ENCODE assay signal across 9 cellular contexts in genomic region chr6:111841822-111842221, GRCh38. TPM values are rescaled to one million over a fixed set of nuclear protein-coding genes. Genes with fewer than 3 reads are reported as not detected.
DNase-seq lines count a peak whose midpoint lies in the region; ATAC-seq, FAIRE-seq and TF ChIP-seq lines count a peak whose summit lies in the region.
"Had no signal": no experiment of that assay in that cellular context is flagged by ENCODE, and none has a peak within 500 bp of the region (broad histone marks: within the 10 kb centered on the region; RNA-seq: fewer than 3 reads in every experiment).

No MANE protein-coding gene starts in this region.

- no peak for FAIRE-seq in RCC 7860 (lab: Jason Lieb, UNC)
- FAIRE-seq in D721Med (lab: Jason Lieb, UNC), result no peak

- ATAC-seq in activated CD8-positive, alpha-beta T cell treated with anti-CD3 and anti-CD28 coated beads for 36 hours, result no peak
- no peak for ATAC-seq in T-helper 17 cell
- no peak for ATAC-seq in GM18873 (IDR thresholded peaks at IDR 0.05; ENCODE audit: low FRiP score, unreplicated experiment)
- ATAC-seq: stimulated activated memory B cell treated with anti-CD40 and anti-IgM and Interleukin-4, amounts not matched to agents 10 μg/mL and 1 μg/mL and 100 μg/mL, for 72 hours had no signal

- H3K9me3 Mint-ChIP-seq in activated CD8-positive, alpha-beta T cell treated with anti-CD3 and anti-CD28 coated beads for 36 hours, result no peaks in the 10 kb centered on the region

- DNase-seq in AG08396 (ENCODE audit: low spot score) (peak; percentile 15), HS-27A (ENCODE audit: low read depth) (peak; percentile 86), iris pigment epithelial cell (ENCODE audit: low read depth) (peak; percentile 92), T-helper 17 cell (no peak), RCC 7860 (ENCODE audit: low spot score) (no peak), D721Med (ENCODE audit: insufficient read length, low spot score) (no peak)
- peak; percentile 76 for DNase-seq in activated CD8-positive, alpha-beta T cell treated with anti-CD3 and anti-CD28 coated beads for 36 hours

- peaks cover 54% of the 10 kb centered on the region for H3K36me3 Mint-ChIP-seq in activated CD8-positive, alpha-beta T cell treated with anti-CD3 and anti-CD28 coated beads for 36 hours (ENCODE audit: low read depth)
- peaks cover 6% of the 10 kb centered on the region for H3K36me3 Mint-ChIP-seq in T-helper 17 cell (ENCODE audit: low read depth)

- H3K27ac Mint-ChIP-seq in activated CD8-positive, alpha-beta T cell treated with anti-CD3 and anti-CD28 coated beads for 36 hours, result no peak overlapping the region
- no peak overlapping the region for H3K27ac Mint-ChIP-seq in T-helper 17 cell
- H3K27ac Mint-ChIP-seq: stimulated activated memory B cell treated with anti-CD40 and anti-IgM and Interleukin-4, amounts not matched to agents 10 μg/mL and 1 μg/mL and 100 μg/mL, for 72 hours had no signal

- intact Hi-C loops in activated CD8-positive, alpha-beta T cell treated with anti-CD3 and anti-CD28 coated beads for 36 hours (cut with micrococcal nuclease), result no loop called here

- no peaks in the 10 kb centered on the region for H3K27me3 Mint-ChIP-seq in activated CD8-positive, alpha-beta T cell treated with anti-CD3 and anti-CD28 coated beads for 36 hours
- no peaks in the 10 kb centered on the region for H3K27me3 Mint-ChIP-seq in T-helper 17 cell
- H3K27me3 Mint-ChIP-seq: stimulated activated memory B cell treated with anti-CD40 and anti-IgM and Interleukin-4, amounts not matched to agents 10 μg/mL and 1 μg/mL and 100 μg/mL, for 72 hours had no signal

- no peak overlapping the region for H3K4me3 Mint-ChIP-seq in activated CD8-positive, alpha-beta T cell treated with anti-CD3 and anti-CD28 coated beads for 36 hours
- no peak overlapping the region for H3K4me3 Mint-ChIP-seq in T-helper 17 cell
- H3K4me3 Mint-ChIP-seq: stimulated activated memory B cell treated with anti-CD40 and anti-IgM and Interleukin-4, amounts not matched to agents 10 μg/mL and 1 μg/mL and 100 μg/mL, for 72 hours had no signal

- no peaks in the 10 kb centered on the region for H3K9me3 ChIP-seq in T-helper 17 cell (ENCODE audit: control insufficient read depth, low read length, poor library complexity, severe bottlenecking)

- H3K4me1 Mint-ChIP-seq in activated CD8-positive, alpha-beta T cell treated with anti-CD3 and anti-CD28 coated beads for 36 hours (ENCODE audit: low read depth), result peaks cover 35% of the 10 kb centered on the region
- peaks cover 57% of the 10 kb centered on the region for H3K4me1 Mint-ChIP-seq in T-helper 17 cell

- no peak for TF ChIP-seq CTCF in activated CD8-positive, alpha-beta T cell treated with anti-CD3 and anti-CD28 coated beads for 36 hours (IDR thresholded peaks at IDR 0.05)
- no peak for TF ChIP-seq CTCF in D721Med (IDR thresholded peaks at IDR 0.05; ENCODE audit: insufficient read depth, missing control alignments)

- CTCF ChIA-PET in activated CD8-positive, alpha-beta T cell treated with anti-CD3 and anti-CD28 coated beads for 36 hours (lab: Charles Lee), result interaction anchor here (1.2 to 1.4 kb wide), 2 partner anchors 10 to 202 kb away, joined by 4 to 5 read pairs; no protein-coding TSS in a partner anchor

- POLR2A ChIA-PET in activated CD8-positive, alpha-beta T cell treated with anti-CD3 and anti-CD28 coated beads for 36 hours (lab: Charles Lee), result interaction anchor here (0.7 to 1.9 kb wide), 3 partner anchors 30 to 83 kb away, joined by 3 to 5 read pairs (median 5); no protein-coding TSS in a partner anchor

RNA-seq across cellular contexts. Expression of gene FYN, which starts 31.4 kb away (rescaled TPM):
- total RNA-seq in activated CD8-positive, alpha-beta T cell treated with anti-CD3 and anti-CD28 coated beads for 36 hours, result 100 to 1,000 TPM; 384 to 386 TPM
- total RNA-seq in T-helper 17 cell, result 100 to 1,000 TPM; 455 to 472 TPM

Comparison
In these comparisons a context has a peak if more than half of its experiments do, and no peak if none do; other contexts are left out.
1. DNase-seq: peak in AG08396 (single experiment), HS-27A (single experiment), activated CD8-positive, alpha-beta T cell treated with anti-CD3 and anti-CD28 coated beads for 36 hours (single experiment) and iris pigment epithelial cell (single experiment); none in T-helper 17 cell (0 of 3), RCC 7860 (single experiment) and D721Med (single experiment).